Comparison of ENCODE assay signal across 15 cellular contexts in genomic region chr10:64036306-64036930, GRCh38.
DNase-seq lines count a peak whose midpoint lies in the region; TF ChIP-seq lines count a peak whose summit lies in the region.
"Had no signal": no experiment of that assay in that cellular context is flagged by ENCODE, and none has a peak within 500 bp of the region (broad histone marks: within the 10 kb centered on the region; RNA-seq: fewer than 3 reads in every experiment).

No MANE protein-coding gene starts in this region.

- H4K20me1 ChIP-seq in neural progenitor cell (ENCODE audit: low read depth): no peaks in the 10 kb centered on the region

- TF ChIP-seq CTCF in esophagus muscularis mucosa (IDR thresholded peaks at IDR 0.05): no peak
- no peak for TF ChIP-seq CTCF in neural progenitor cell (IDR thresholded peaks at IDR 0.05)
- TF ChIP-seq CTCF in ovary (IDR thresholded peaks at IDR 0.05): no peak

- peaks cover 9% of the 10 kb centered on the region for H3K9me3 Mint-ChIP-seq in neural progenitor cell
- H3K9me3 Mint-ChIP-seq: activated naive CD4-positive, alpha-beta T cell treated with anti-CD3 and anti-CD28 coated beads, Interleukin-2, amount 10 ng/mL, durations not matched to agents 7 days and 5 days had no signal

- peak overlapping the region; percentile 56 for H2AFZ ChIP-seq in neural progenitor cell (replicated peaks)

- H3K4me3 Mint-ChIP-seq in neural progenitor cell: no peak overlapping the region
- H3K4me3 Mint-ChIP-seq: activated naive CD4-positive, alpha-beta T cell treated with anti-CD3 and anti-CD28 coated beads, Interleukin-2, amount 10 ng/mL, durations not matched to agents 7 days and 5 days had no signal

- H3K27me3 ChIP-seq in SJCRH30: no peaks in the 10 kb centered on the region
- H3K27me3 ChIP-seq in esophagus muscularis mucosa: no peaks in the 10 kb centered on the region
- no peaks in the 10 kb centered on the region for H3K27me3 ChIP-seq in neural progenitor cell
- no peaks in the 10 kb centered on the region for H3K27me3 ChIP-seq in ovary

- peaks cover 27% of the 10 kb centered on the region for H3K4me1 Mint-ChIP-seq in neural progenitor cell

- no peaks in the 10 kb centered on the region for H3F3A ChIP-seq in neural progenitor cell (ENCODE audit: low read depth)

- H3K79me2 ChIP-seq in neural progenitor cell (ENCODE audit: low read depth): no peaks in the 10 kb centered on the region

- TF ChIP-seq EP300 in esophagus muscularis mucosa (IDR thresholded peaks at IDR 0.05) (no peak), ovary (IDR thresholded peaks at IDR 0.05) (no peak)

- intact Hi-C loops in esophagus muscularis mucosa (cut with DNase I) (no loop called here), ovary (cut with DNase I) (no loop called here)

- no peak for TF ChIP-seq POLR2A in esophagus muscularis mucosa (IDR thresholded peaks at IDR 0.05; ENCODE audit: low read depth)
- no peak for TF ChIP-seq POLR2A in ovary (IDR thresholded peaks at IDR 0.05)

- no peak overlapping the region for H3K9ac ChIP-seq in neural progenitor cell

- H3K4me3 ChIP-seq in SJCRH30: 0 out of 2 replicates have a peak overlapping the region, but pooled peaks have one; percentile 4
- H3K4me3 ChIP-seq in esophagus muscularis mucosa: peak overlapping the region; percentile 18 to 32 (median 28)
- H3K4me3 ChIP-seq in neural progenitor cell: no peak overlapping the region
- H3K4me3 ChIP-seq in ovary: no peak overlapping the region

- H3K36me3 ChIP-seq in SJCRH30 (no peaks in the 10 kb centered on the region), esophagus muscularis mucosa (no peaks in the 10 kb centered on the region), neural progenitor cell (no peaks in the 10 kb centered on the region), ovary (no peaks in the 10 kb centered on the region)

- WGBS in esophagus muscularis mucosa: 52% methylated on average over 10 of the region's 10 CpGs
- WGBS in ovary, 3 donors: 4 to 14% (median 14%) methylated on average over 10 of the region's 10 CpGs

- no peaks in the 10 kb centered on the region for H3K36me3 Mint-ChIP-seq in neural progenitor cell
- H3K36me3 Mint-ChIP-seq: activated naive CD4-positive, alpha-beta T cell treated with anti-CD3 and anti-CD28 coated beads, Interleukin-2, amount 10 ng/mL, durations not matched to agents 7 days and 5 days had no signal

- H3K4me1 ChIP-seq in SJCRH30 (no peaks in the 10 kb centered on the region), esophagus muscularis mucosa (peaks cover 4 to 11% (median 8%) of the 10 kb centered on the region in 4 donors), neural progenitor cell (peaks cover 9% of the 10 kb centered on the region), ovary (ENCODE audit: insufficient read depth) (no peaks in the 10 kb centered on the region)

- peak overlapping the region; percentile 94 for H3K27ac Mint-ChIP-seq in neural progenitor cell
- H3K27ac Mint-ChIP-seq: activated naive CD4-positive, alpha-beta T cell treated with anti-CD3 and anti-CD28 coated beads, Interleukin-2, amount 10 ng/mL, durations not matched to agents 7 days and 5 days had no signal

- H3K9me3 ChIP-seq in SJCRH30 (replicated peaks) (no peaks in the 10 kb centered on the region), esophagus muscularis mucosa (no peaks in the 10 kb centered on the region), neural progenitor cell (ENCODE audit: low read depth) (no peaks in the 10 kb centered on the region), ovary (no peaks in the 10 kb centered on the region)

- no peak overlapping the region for H3K4me2 ChIP-seq in neural progenitor cell

- H3K27me3 Mint-ChIP-seq in neural progenitor cell (ENCODE audit: insufficient read depth, low read depth): peaks cover 5% of the 10 kb centered on the region

- H3K27ac ChIP-seq in SJCRH30 (no peak overlapping the region), esophagus muscularis mucosa (replicated peaks in 1 of 4) (peak overlapping the region in 2 of 4 donors; percentile 21 to 39), neural progenitor cell (no peak overlapping the region), ovary (no peak overlapping the region)

- DNase-seq in CD1c-positive myeloid dendritic cell (ENCODE audit: extremely low spot score) (peak; percentile 21), SJCRH30 (peak in 1 of 2 experiments; percentile 41), esophagus muscularis mucosa (ENCODE audit: extremely low spot score) (no peak), neural progenitor cell (ENCODE audit: low spot score) (no peak), ovary (no peak), HT-29 (ENCODE audit: low spot score) (no peak), NCI-H187 (lab: John Stamatoyannopoulos, UW) (no peak)
- DNase-seq in activated naive CD4-positive, alpha-beta T cell (lab: John Stamatoyannopoulos, UW): no peak
- DNase-seq: activated CD4-positive, alpha-beta T cell treated with anti-CD3 and anti-CD28 coated beads, Interleukin-2, amount 50 U/mL, for 4 hours; activated naive CD4-positive, alpha-beta T cell treated with anti-CD3 and anti-CD28 coated beads, Interleukin-2, amount 10 ng/mL, durations not matched to agents 7 days and 5 days; AML-193; effector CD8-positive, alpha-beta T cell; GF-D8; NCI-H748 treated with DMSO at 0.1 percent for 48 hours; SW 1271 had no signal

Comparison
In these comparisons a context has a peak if more than half of its experiments do, and no peak if none do; other contexts are left out.
1. H3K4me3 ChIP-seq: peak in SJCRH30 (single experiment) and esophagus muscularis mucosa (4 of 4); none in neural progenitor cell (single experiment) and ovary (single experiment).